19 cellular contexts compared by ENCODE assay signal in the genomic region with DNA sequence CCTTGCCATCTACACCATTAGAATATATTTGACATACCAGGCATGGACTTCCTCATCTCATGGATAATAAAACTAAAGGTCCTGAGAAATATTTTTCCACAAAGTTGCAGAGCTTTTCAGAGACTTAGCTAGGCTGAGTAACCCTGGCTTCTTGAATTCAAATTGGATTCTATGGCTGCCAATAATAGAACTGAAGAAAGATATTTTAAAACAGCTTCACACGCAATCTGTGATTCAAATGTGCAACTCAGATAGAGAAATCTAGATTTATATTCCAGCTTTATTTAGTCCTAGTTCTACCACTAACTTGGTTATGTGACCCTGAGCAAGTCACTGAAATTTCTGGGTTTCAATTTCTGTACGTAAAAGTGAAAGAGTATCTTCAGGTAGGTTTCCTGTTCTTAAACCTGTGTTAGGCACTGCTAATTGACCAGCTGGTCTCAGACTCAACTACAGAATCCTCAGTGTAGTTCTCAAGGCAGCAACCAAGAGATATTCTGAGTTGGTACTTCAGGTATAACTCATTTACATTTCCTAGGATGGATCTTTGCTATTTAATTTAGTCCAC.
DNase-seq lines count a peak whose midpoint lies in the region; ATAC-seq and TF ChIP-seq lines count a peak whose summit lies in the region.
"Had no signal": no experiment of that assay in that cellular context is flagged by ENCODE, and none has a peak within 500 bp of the region (broad histone marks: within the 10 kb centered on the region; RNA-seq: fewer than 3 reads in every experiment).

No MANE protein-coding gene starts in this region.

- no peak overlapping the region for H3K4me3 ChIP-seq in Caco-2 (ENCODE audit: low read depth, low read length)
- no peak overlapping the region for H3K4me3 ChIP-seq in lower lobe of right lung
- H3K4me3 ChIP-seq: uterus had no signal

- DNase-seq in HEK293T (ENCODE audit: extremely low spot score), result no peak
- DNase-seq in C1 segment of cervical spinal cord (lab: John Stamatoyannopoulos, UW), result no peak
- DNase-seq in Caco-2, result no peak
- no peak for DNase-seq in lower lobe of right lung
- DNase-seq: activated B cell treated with CpG ODN at 0.5 μM for 24 hours; activated T-cell treated with anti-CD3 and anti-CD28 coated beads, Interleukin-2, amount 50 U/mL, for 4 hours; aorta; effector CD4-positive, alpha-beta T cell; glutamatergic neuron; HFFc6; left ventricle myocardium superior; NCI-H446 treated with DMSO at 0.1 percent for 48 hours; Right ventricle myocardium superior; uterus had no signal

- CTCF ChIA-PET in HEK293T (lab: Yijun Ruan, JAX) (no interaction called here), Caco-2 (lab: Charles Lee) (interaction anchor here (0.6 kb wide), 1 partner anchor 79 kb away, joined by 3 read pairs; no protein-coding TSS in a partner anchor)

- H3K4me3 Mint-ChIP-seq in Caco-2 (ENCODE audit: unreplicated experiment), result no peak overlapping the region
- H3K4me3 Mint-ChIP-seq: activated B cell treated with CpG ODN at 0.5 μM for 24 hours; activated T-cell treated with anti-CD3 and anti-CD28 coated beads, Interleukin-2, amount 50 U/mL, for 4 hours; HFFc6 had no signal

- H3K27ac Mint-ChIP-seq in Caco-2 (ENCODE audit: unreplicated experiment), result no peak overlapping the region
- H3K27ac Mint-ChIP-seq: activated B cell treated with CpG ODN at 0.5 μM for 24 hours, HFFc6 had no signal

- no peaks in the 10 kb centered on the region for H3K9me3 Mint-ChIP-seq in Caco-2 (ENCODE audit: unreplicated experiment)

- BruUV-seq in Caco-2 (replicated peaks; lab: Mats Ljungman, UMichigan), result no TSS peak

- no peak overlapping the region for H3K27ac ChIP-seq in lower lobe of right lung
- H3K27ac ChIP-seq: neutrophil, uterus had no signal

- ATAC-seq in GM18519 (IDR thresholded peaks at IDR 0.05; ENCODE audit: low FRiP score, unreplicated experiment) (peak; percentile 98), GM21381 (IDR thresholded peaks at IDR 0.05; ENCODE audit: unreplicated experiment) (peak; percentile 85), HG02943 (IDR thresholded peaks at IDR 0.05; ENCODE audit: low read depth, unreplicated experiment) (peak; percentile 74), HG03521 (IDR thresholded peaks at IDR 0.05; ENCODE audit: unreplicated experiment) (peak; percentile 93), lower lobe of right lung (no peak)
- ATAC-seq: activated T-cell treated with anti-CD3 and anti-CD28 coated beads, Interleukin-2, amount 50 U/mL, for 4 hours; left ventricle myocardium superior had no signal

- H3K4me1 ChIP-seq in Caco-2, result no peaks in the 10 kb centered on the region
- no peaks in the 10 kb centered on the region for H3K4me1 ChIP-seq in lower lobe of right lung
- H3K4me1 ChIP-seq: uterus had no signal

- no peaks in the 10 kb centered on the region for H3K9me3 ChIP-seq in Caco-2
- H3K9me3 ChIP-seq in lower lobe of right lung, result no peaks in the 10 kb centered on the region
- H3K9me3 ChIP-seq: neutrophil, uterus had no signal

- intact Hi-C loops in Caco-2 (cut with micrococcal nuclease; ENCODE audit: unreplicated experiment), result no loop called here
- intact Hi-C loops in lower lobe of right lung (cut with DNase I), result no loop called here

- H3K36me3 Mint-ChIP-seq in Caco-2 (ENCODE audit: insufficient read depth, unreplicated experiment), result no peaks in the 10 kb centered on the region

- no peaks in the 10 kb centered on the region for H3K36me3 ChIP-seq in Caco-2 (ENCODE audit: control insufficient read depth, insufficient read depth, low read length)
- H3K36me3 ChIP-seq in lower lobe of right lung, result no peaks in the 10 kb centered on the region
- H3K36me3 ChIP-seq: neutrophil, uterus had no signal

- TF ChIP-seq CTCF in Caco-2 (IDR thresholded peaks at IDR 0.05; ENCODE audit: insufficient read depth in 1 of 2, low read depth in 1 of 2, low read length in 1 of 2, severe bottlenecking in 1 of 2, unreplicated experiment in 1 of 2) (no peak), lower lobe of right lung (IDR thresholded peaks at IDR 0.05) (no peak)

- no peaks in the 10 kb centered on the region for H3K27me3 ChIP-seq in Caco-2 (replicated peaks; ENCODE audit: control insufficient read depth, insufficient read depth, low read length)
- H3K27me3 ChIP-seq in lower lobe of right lung (ENCODE audit: low read depth), result no peaks in the 10 kb centered on the region
- H3K27me3 ChIP-seq: neutrophil, uterus had no signal

- H3K4me1 Mint-ChIP-seq in Caco-2 (ENCODE audit: low read depth, unreplicated experiment), result no peaks in the 10 kb centered on the region
- H3K4me1 Mint-ChIP-seq: activated B cell treated with CpG ODN at 0.5 μM for 24 hours had no signal

- POLR2A ChIA-PET in HEK293T (lab: Yijun Ruan, JAX) (no interaction called here), Caco-2 (lab: Charles Lee) (no interaction called here)

- H3K27me3 Mint-ChIP-seq in Caco-2 (ENCODE audit: insufficient read depth, unreplicated experiment), result peaks cover 5% of the 10 kb centered on the region
- H3K27me3 Mint-ChIP-seq: activated B cell treated with CpG ODN at 0.5 μM for 24 hours had no signal

TF ChIP-seq in HEK293T, 16 proteins besides CTCF, POLR2A, EP300 and RAD21:
- TF ChIP-seq ELF4 (IDR thresholded peaks at IDR 0.05) (no peak), TARDBP (IDR thresholded peaks at IDR 0.05) (no peak), BHLHE40 (IDR thresholded peaks at IDR 0.05; ENCODE audit: borderline replicate concordance) (no peak), LEF1 (IDR thresholded peaks at IDR 0.05; ENCODE audit: borderline replicate concordance) (no peak), HDGF (IDR thresholded peaks at IDR 0.05; ENCODE audit: borderline replicate concordance) (no peak), FOXK2 (IDR thresholded peaks at IDR 0.05) (no peak), ARNT (IDR thresholded peaks at IDR 0.05) (no peak), CTBP1 (IDR thresholded peaks at IDR 0.05; ENCODE audit: borderline replicate concordance) (no peak), FOXM1 (IDR thresholded peaks at IDR 0.05; ENCODE audit: borderline replicate concordance) (no peak), L3MBTL2 (conservative IDR thresholded peaks at IDR 0.05) (no peak), ZNF384 (IDR thresholded peaks at IDR 0.05) (no peak), FOXA1 (IDR thresholded peaks at IDR 0.05) (no peak)
- TF ChIP-seq, protein P1, sequence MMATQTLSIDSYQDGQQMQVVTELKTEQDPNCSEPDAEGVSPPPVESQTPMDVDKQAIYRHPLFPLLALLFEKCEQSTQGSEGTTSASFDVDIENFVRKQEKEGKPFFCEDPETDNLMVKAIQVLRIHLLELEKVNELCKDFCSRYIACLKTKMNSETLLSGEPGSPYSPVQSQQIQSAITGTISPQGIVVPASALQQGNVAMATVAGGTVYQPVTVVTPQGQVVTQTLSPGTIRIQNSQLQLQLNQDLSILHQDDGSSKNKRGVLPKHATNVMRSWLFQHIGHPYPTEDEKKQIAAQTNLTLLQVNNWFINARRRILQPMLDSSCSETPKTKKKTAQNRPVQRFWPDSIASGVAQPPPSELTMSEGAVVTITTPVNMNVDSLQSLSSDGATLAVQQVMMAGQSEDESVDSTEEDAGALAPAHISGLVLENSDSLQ (IDR thresholded peaks at IDR 0.05), result no peak

Comparison
In these comparisons a context has a peak if more than half of its experiments do, and no peak if none do; other contexts are left out.
1. ATAC-seq: peak in GM18519 (single experiment), GM21381 (single experiment), HG02943 (single experiment) and HG03521 (single experiment); none in lower lobe of right lung (0 of 2).